ENCODE assay signal across 8 cellular contexts in the genomic region with DNA sequence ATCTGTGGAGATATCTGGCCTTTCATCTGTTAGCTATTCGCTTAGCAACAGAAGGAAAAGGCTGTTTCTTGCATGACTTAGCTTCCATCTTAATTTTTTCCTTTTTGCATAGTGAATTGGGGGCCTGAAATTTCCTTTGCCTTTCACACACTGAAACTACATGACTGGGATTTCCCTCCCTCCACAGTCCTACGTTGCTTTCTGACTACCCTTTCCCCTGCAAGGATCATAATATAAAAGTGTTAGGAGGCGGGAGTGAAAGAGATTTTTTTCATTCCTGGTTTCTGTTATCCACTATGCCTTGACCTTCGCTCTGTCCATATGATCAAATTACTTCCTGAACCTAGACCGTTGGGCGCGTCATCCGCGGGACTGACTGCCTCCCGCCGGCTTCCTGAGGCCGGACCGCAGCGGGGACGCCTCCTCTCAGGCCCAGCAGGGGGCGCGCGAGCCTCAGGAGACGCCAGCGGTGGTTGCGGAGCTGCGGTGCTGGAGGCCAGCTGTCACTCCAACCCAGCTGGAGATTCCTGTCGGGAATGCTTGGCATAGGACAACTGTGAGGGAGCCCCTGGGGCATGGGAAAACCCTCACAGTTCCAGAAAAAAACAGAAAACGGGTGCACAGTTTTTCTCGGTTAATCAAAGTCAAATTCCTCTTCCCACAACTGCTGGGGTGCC. TPM values are rescaled to one million over a fixed set of nuclear protein-coding genes. Genes with fewer than 3 reads are reported as not detected.
DNase-seq lines count a peak whose midpoint lies in the region; ATAC-seq and TF ChIP-seq lines count a peak whose summit lies in the region.

No MANE protein-coding gene starts in this region.

- no peaks in the 10 kb centered on the region for H3K4me1 ChIP-seq in effector memory CD4-positive, alpha-beta T cell (ENCODE audit: control insufficient read depth, insufficient read depth, low read length, poor library complexity, severe bottlenecking)
- H3K4me1 ChIP-seq in lung (ENCODE audit: control insufficient read depth in 2 of 2, insufficient read depth in 2 of 2, low read length in 2 of 2): peaks cover 0 to 5% of the 10 kb centered on the region in 2 donors

- H3K27ac ChIP-seq in effector memory CD4-positive, alpha-beta T cell (ENCODE audit: insufficient read depth, low read length, poor library complexity, severe bottlenecking): no peak overlapping the region
- peak overlapping the region in 1 of 2 donors; percentile 11 for H3K27ac ChIP-seq in lung (ENCODE audit: low read depth in 1 of 2, low read length in 1 of 2)

- no peak overlapping the region for H3K27ac Mint-ChIP-seq in activated CD4-positive, alpha-beta memory T cell treated with anti-CD3 and anti-CD28 coated beads, Interleukin-2, amount 10 ng/mL, durations not matched to agents 7 days and 5 days

- H3K4me1 Mint-ChIP-seq in activated CD4-positive, alpha-beta memory T cell treated with anti-CD3 and anti-CD28 coated beads, Interleukin-2, amount 10 ng/mL, durations not matched to agents 7 days and 5 days: peaks cover 6% of the 10 kb centered on the region

- DNase-seq in AG09309 (ENCODE audit: low read depth) (peak; percentile 17), NCI-H69 (lab: John Stamatoyannopoulos, UW) (peak; percentile 92), lung (ENCODE audit: low spot score) (peak; percentile 85)
- DNase-seq in activated CD4-positive, alpha-beta memory T cell treated with anti-CD3 and anti-CD28 coated beads, Interleukin-2, amount 10 ng/mL, durations not matched to agents 7 days and 5 days: peak; percentile 67
- peak in 2 of 3 donors; percentile 0 to 3 for DNase-seq in effector memory CD4-positive, alpha-beta T cell
- DNase-seq in stimulated activated CD4-positive, alpha-beta T cell treated with anti-CD3 and anti-CD28 coated beads, TNF-alpha, amount 100 ng/mL, for 48 hours (ENCODE audit: low read depth in 3 of 3): peak; percentile 15 to 49 (median 44)

- H3K4me3 ChIP-seq in AG09309 (ENCODE audit: control insufficient read depth, low read depth, low read length): no peak overlapping the region
- no peak overlapping the region for H3K4me3 ChIP-seq in effector memory CD4-positive, alpha-beta T cell (ENCODE audit: insufficient read depth, low read depth, low read length, poor library complexity, severe bottlenecking)
- H3K4me3 ChIP-seq in lung: no peak overlapping the region

- no peaks in the 10 kb centered on the region for H3K9me3 ChIP-seq in effector memory CD4-positive, alpha-beta T cell (ENCODE audit: control insufficient read depth, low read length)
- H3K9me3 ChIP-seq in lung (ENCODE audit: control insufficient read depth in 2 of 2, insufficient read depth in 1 of 2, low read length in 1 of 2): no peaks in the 10 kb centered on the region

- CTCF ChIA-PET in activated CD4-positive, alpha-beta memory T cell treated with anti-CD3 and anti-CD28 coated beads, Interleukin-2, amount 10 ng/mL, durations not matched to agents 7 days and 5 days (lab: Charles Lee): interaction anchor here (0.7 to 1.7 kb wide), 6 partner anchors 15 to 198 kb away, joined by 3 to 9 read pairs (median 4); no protein-coding TSS in a partner anchor

- no peaks in the 10 kb centered on the region for H3K27me3 ChIP-seq in effector memory CD4-positive, alpha-beta T cell (replicated peaks; ENCODE audit: control insufficient read depth, insufficient read depth, low read length, poor library complexity, severe bottlenecking)
- no peaks in the 10 kb centered on the region for H3K27me3 ChIP-seq in lung (ENCODE audit: control insufficient read depth, insufficient read depth)

- H3K36me3 ChIP-seq in effector memory CD4-positive, alpha-beta T cell (ENCODE audit: control insufficient read depth, insufficient read depth, low read length): no peaks in the 10 kb centered on the region
- H3K36me3 ChIP-seq in lung (ENCODE audit: control insufficient read depth in 2 of 2, insufficient read depth in 2 of 2, low read length in 2 of 2): no peaks in the 10 kb centered on the region

- WGBS in lung, 2 donors: 7 to 9% methylated on average over 25 of the region's 25 CpGs

- ATAC-seq in GM18907 (IDR thresholded peaks at IDR 0.05; ENCODE audit: unreplicated experiment): peak; percentile 92
- peak; percentile 74 for ATAC-seq in HG03196 (IDR thresholded peaks at IDR 0.05; ENCODE audit: unreplicated experiment)
- ATAC-seq in lung (ENCODE audit: insufficient read depth, low FRiP score): peak; percentile 92

- POLR2A ChIA-PET in activated CD4-positive, alpha-beta memory T cell treated with anti-CD3 and anti-CD28 coated beads, Interleukin-2, amount 10 ng/mL, durations not matched to agents 7 days and 5 days (lab: Charles Lee): no interaction called here

- peak overlapping the region; percentile 30 for H3K4me3 Mint-ChIP-seq in activated CD4-positive, alpha-beta memory T cell treated with anti-CD3 and anti-CD28 coated beads, Interleukin-2, amount 10 ng/mL, durations not matched to agents 7 days and 5 days

- peaks cover 14% of the 10 kb centered on the region for H3K27me3 Mint-ChIP-seq in activated CD4-positive, alpha-beta memory T cell treated with anti-CD3 and anti-CD28 coated beads, Interleukin-2, amount 10 ng/mL, durations not matched to agents 7 days and 5 days

- TF ChIP-seq CTCF in AG09309 (IDR thresholded peaks at IDR 0.05; ENCODE audit: control insufficient read depth, insufficient read depth, low read depth, low read length, missing control alignments) (peak; percentile 96), lung (IDR thresholded peaks at IDR 0.05; ENCODE audit: control extremely low read depth, extremely low read depth) (peak; percentile 91)

- H3K36me3 Mint-ChIP-seq in activated CD4-positive, alpha-beta memory T cell treated with anti-CD3 and anti-CD28 coated beads, Interleukin-2, amount 10 ng/mL, durations not matched to agents 7 days and 5 days (ENCODE audit: low read depth): no peaks in the 10 kb centered on the region

- no peaks in the 10 kb centered on the region for H3K9me3 Mint-ChIP-seq in activated CD4-positive, alpha-beta memory T cell treated with anti-CD3 and anti-CD28 coated beads, Interleukin-2, amount 10 ng/mL, durations not matched to agents 7 days and 5 days

RNA-seq across cellular contexts. Expression of gene MEP1A, which starts 55.6 kb away (rescaled TPM):
- total RNA-seq in activated CD4-positive, alpha-beta memory T cell treated with anti-CD3 and anti-CD28 coated beads, Interleukin-2, amount 10 ng/mL, durations not matched to agents 7 days and 5 days: not detected
- under 1 TPM; 0.06 to 0.09 TPM for total RNA-seq in lung
- under 1 TPM; 0.08 to 0.11 TPM for polyA plus RNA-seq in lung

Comparison
In these comparisons a context has a peak if more than half of its experiments do, and no peak if none do; other contexts are left out.
1. DNase-seq: peak in every context shown above with its lines; median percentile 92 in NCI-H69; 85 in lung; 67 in activated CD4-positive, alpha-beta memory T cell treated with anti-CD3 and anti-CD28 coated beads, Interleukin-2, amount 10 ng/mL, durations not matched to agents 7 days and 5 days; 44 in stimulated activated CD4-positive, alpha-beta T cell treated with anti-CD3 and anti-CD28 coated beads, TNF-alpha, amount 100 ng/mL, for 48 hours; 17 in AG09309; 2 in effector memory CD4-positive, alpha-beta T cell.